Comparison of ENCODE assay signal across 23 cellular contexts in genomic region chr2:197827618-197828017, GRCh38. TPM values are rescaled to one million over a fixed set of nuclear protein-coding genes. Genes with fewer than 3 reads are reported as not detected.
DNase-seq lines count a peak whose midpoint lies in the region; ATAC-seq, FAIRE-seq and TF ChIP-seq lines count a peak whose summit lies in the region.
"Had no signal": no experiment of that assay in that cellular context is flagged by ENCODE, and none has a peak within 500 bp of the region (broad histone marks: within the 10 kb centered on the region; RNA-seq: fewer than 3 reads in every experiment).

No MANE protein-coding gene starts in this region.

- H3K9ac ChIP-seq in K562 (ENCODE audit: insufficient read depth in 1 of 2, low read depth in 2 of 2, low read length in 2 of 2): no peak overlapping the region

- H3K4me3 ChIP-seq in K562 (no peak overlapping the region), fibroblast of villous mesenchyme (ENCODE audit: low read depth, low read length) (no peak overlapping the region), upper lobe of left lung (no peak overlapping the region)

- H2AFZ ChIP-seq in K562 (ENCODE audit: low read depth, low read length): no peak overlapping the region

- peak; percentile 27 for DNase-seq in GM03348 (ENCODE audit: low spot score)
- DNase-seq in K562 (ENCODE audit: extremely low read depth in 1 of 4, low spot score in 3 of 4): no peak
- DNase-seq in fibroblast of villous mesenchyme (ENCODE audit: low read depth): peak; percentile 38
- peak; percentile 25 for DNase-seq in stromal cell of bone marrow (ENCODE audit: low read depth)
- DNase-seq in upper lobe of left lung: no peak
- DNase-seq in activated CD4-positive, alpha-beta T cell treated with anti-CD3 and anti-CD28 coated beads, Interleukin-2, amount 10 ng/mL, durations not matched to agents 24 days and 14 days: no peak
- DNase-seq: ACHN, AML-193, DMS79, H7, NCI-H1417 treated with DMSO at 0.1 percent for 48 hours, NCI-H187 treated with DMSO at 0.1 percent for 48 hours, NCI-H2227 treated with DMSO at 0.1 percent for 48 hours, NCI-H510A treated with DMSO at 0.1 percent for 48 hours, NCI-H774, Right ventricle myocardium superior had no signal

- no peak overlapping the region for H3K27ac ChIP-seq in K562 (ENCODE audit: extremely low read depth, low read depth, low read length)
- H3K27ac ChIP-seq in upper lobe of left lung: no peak overlapping the region

- no TSS peak for BruUV-seq in K562 (replicated peaks; lab: Mats Ljungman, UMichigan)

- CTCF ChIA-PET in K562 (lab: Yijun Ruan, JAX; ENCODE audit: low intra/inter-chr PET ratio): no interaction called here

- POLR2A ChIA-PET in K562 (lab: Yijun Ruan, JAX): no interaction called here

- intact Hi-C loops in K562 (cut with micrococcal nuclease): no loop called here
- intact Hi-C loops in activated CD4-positive, alpha-beta T cell treated with anti-CD3 and anti-CD28 coated beads, Interleukin-2, amount 10 ng/mL, durations not matched to agents 24 days and 14 days (cut with micrococcal nuclease): no loop called here

- no peak overlapping the region for H3K27ac Mint-ChIP-seq in activated CD4-positive, alpha-beta T cell treated with anti-CD3 and anti-CD28 coated beads, Interleukin-2, amount 10 ng/mL, durations not matched to agents 24 days and 14 days
- H3K27ac Mint-ChIP-seq: CD14-positive monocyte had no signal

- TF ChIP-seq RAD21 in K562 (CRISPR knock-in tag; conservative IDR thresholded peaks at IDR 0.05 in 1 of 2, IDR thresholded peaks at IDR 0.05 in 1 of 2): no peak

- no peaks in the 10 kb centered on the region for H3K36me3 ChIP-seq in K562 (ENCODE audit: control insufficient read depth, insufficient read depth, low read length)
- no peaks in the 10 kb centered on the region for H3K36me3 ChIP-seq in upper lobe of left lung

- no peak for TF ChIP-seq POLR2A in K562 (conservative IDR thresholded peaks at IDR 0.05)
- TF ChIP-seq POLR2A in upper lobe of left lung (IDR thresholded peaks at IDR 0.05): no peak

- no peaks in the 10 kb centered on the region for H3K9me3 ChIP-seq in K562 (replicated peaks; ENCODE audit: control insufficient read depth, insufficient read depth, low read depth, low read length)
- H3K9me3 ChIP-seq in upper lobe of left lung: no peaks in the 10 kb centered on the region

- no peaks in the 10 kb centered on the region for H3K27me3 Mint-ChIP-seq in activated CD4-positive, alpha-beta T cell treated with anti-CD3 and anti-CD28 coated beads, Interleukin-2, amount 10 ng/mL, durations not matched to agents 24 days and 14 days

- H3K36me3 Mint-ChIP-seq in activated CD4-positive, alpha-beta T cell treated with anti-CD3 and anti-CD28 coated beads, Interleukin-2, amount 10 ng/mL, durations not matched to agents 24 days and 14 days (ENCODE audit: low read depth): no peaks in the 10 kb centered on the region
- H3K36me3 Mint-ChIP-seq: CD14-positive monocyte had no signal

- H3K79me2 ChIP-seq in K562 (ENCODE audit: control insufficient read depth, insufficient read depth, low read length): peaks cover 31% of the 10 kb centered on the region; the same call in 2 of the 3 replicates

- H4K20me1 ChIP-seq in K562 (replicated peaks; ENCODE audit: control insufficient read depth, insufficient read depth, low read length): no peaks in the 10 kb centered on the region

- H3K4me3 Mint-ChIP-seq in activated CD4-positive, alpha-beta T cell treated with anti-CD3 and anti-CD28 coated beads, Interleukin-2, amount 10 ng/mL, durations not matched to agents 24 days and 14 days: no peak overlapping the region
- H3K4me3 Mint-ChIP-seq: CD14-positive monocyte had no signal

- WGBS in K562 (ENCODE audit: insufficient coverage, low coverage, missing lambda C conversion rate): 50% methylated on average over 2 of the region's 2 CpGs
- 67 to 82% methylated on average over 2 of the region's 2 CpGs for WGBS in upper lobe of left lung, 2 donors

- no peaks in the 10 kb centered on the region for H3K4me1 Mint-ChIP-seq in activated CD4-positive, alpha-beta T cell treated with anti-CD3 and anti-CD28 coated beads, Interleukin-2, amount 10 ng/mL, durations not matched to agents 24 days and 14 days
- H3K4me1 Mint-ChIP-seq: CD14-positive monocyte had no signal

- H3K27me3 ChIP-seq in K562 (ENCODE audit: control insufficient read depth in 2 of 2, insufficient read depth in 2 of 2, low read length in 2 of 2) (no peaks in the 10 kb centered on the region), upper lobe of left lung (no peaks in the 10 kb centered on the region)

- no peak for FAIRE-seq in K562 (lab: Jason Lieb, UNC)
- FAIRE-seq: RCC 7860 had no signal

- H3K9me1 ChIP-seq in K562 (ENCODE audit: control insufficient read depth, insufficient read depth, low read length): no peaks in the 10 kb centered on the region

- no peak overlapping the region for H3K4me2 ChIP-seq in K562 (ENCODE audit: insufficient read depth, low read length)

- in situ Hi-C loops in K562 (cut with MboI): no loop called here

- no peak for ATAC-seq in K562
- no peak for ATAC-seq in upper lobe of left lung (ENCODE audit: low FRiP score in 2 of 2)
- ATAC-seq in GM19452 (IDR thresholded peaks at IDR 0.05; ENCODE audit: unreplicated experiment): no peak

- peaks cover 0 to 1% of the 10 kb centered on the region in 2 experiments; a peak in 2 of 5 replicates for H3K4me1 ChIP-seq in K562 (replicated peaks in 1 of 2; ENCODE audit: control insufficient read depth in 2 of 2, insufficient read depth in 2 of 2, low read length in 2 of 2)
- no peaks in the 10 kb centered on the region for H3K4me1 ChIP-seq in upper lobe of left lung

- peaks cover 9% of the 10 kb centered on the region for H3K9me3 Mint-ChIP-seq in activated CD4-positive, alpha-beta T cell treated with anti-CD3 and anti-CD28 coated beads, Interleukin-2, amount 10 ng/mL, durations not matched to agents 24 days and 14 days

- TF ChIP-seq EP300 in K562 (IDR thresholded peaks at IDR 0.05; ENCODE audit: low read length): no peak
- no peak for TF ChIP-seq EP300 in upper lobe of left lung (IDR thresholded peaks at IDR 0.05)

- TF ChIP-seq CTCF in K562 (IDR thresholded peaks at IDR 0.05 in 2 of 3, conservative IDR thresholded peaks at IDR 0.05 in 1 of 3; ENCODE audit: insufficient read depth in 2 of 3, low read depth in 1 of 3, low read length in 3 of 3) (no peak), fibroblast of villous mesenchyme (IDR thresholded peaks at IDR 0.05; ENCODE audit: insufficient read depth, low read depth, low read length) (no peak), upper lobe of left lung (IDR thresholded peaks at IDR 0.05) (no peak)

TF ChIP-seq in K562, 482 proteins besides CTCF, POLR2A, EP300 and RAD21 (continues in another document):
- no peak for TF ChIP-seq KDM4B (IDR thresholded peaks at IDR 0.05; ENCODE audit: borderline replicate concordance in 2 of 2, low read depth in 1 of 2)

RNA-seq across cellular contexts. Expression of gene PLCL1, which starts 23.2 kb away (rescaled TPM):
- 12.5 and 53.5 TPM in 2 replicates for total RNA-seq in K562 (2011; cell fraction: chromatin; rRNA removed; ENCODE audit: low replicate concordance)
- 6.0 and 7.5 TPM in 2 replicates for total RNA-seq in K562 (2011; cell fraction: nucleolus; rRNA removed)
- total RNA-seq in K562 (2011; cell fraction: nucleoplasm; rRNA removed): 9.1 and 10.5 TPM in 2 replicates
- total RNA-seq in K562 (2014; rRNA removed): 6.1 and 6.2 TPM in 2 replicates
- 12.9 and 16.0 TPM in 2 replicates for total RNA-seq in K562 (2014; rRNA removed; fragmentation: Illumina TruSeq; extraction: Trizol)
- 12.0 and 12.6 TPM in 2 replicates for total RNA-seq in K562 (2015; rRNA removed; fragmentation: Illumina TruSeq; extraction: Trizol)
- total RNA-seq in K562 (2021): 8.9 and 9.7 TPM in 2 replicates
- 11.2 and 17.7 TPM in 2 replicates for polyA plus RNA-seq in K562 (2011; rRNA removed)
- polyA plus RNA-seq in K562 (2011; cell fraction: cytosol; rRNA removed): 2.7 and 5.4 TPM in 2 replicates
- 6.1 and 8.8 TPM in 2 replicates for polyA plus RNA-seq in K562 (2011; cell fraction: nucleus; rRNA removed)
- 7.6 and 9.4 TPM in 2 replicates for polyA plus RNA-seq in K562 (2012)
- 8.6 and 8.9 TPM in 2 replicates for polyA plus RNA-seq in K562 (2014; fragmentation: Illumina TruSeq; extraction: Trizol)
- 1 to 10 TPM; 2.0 to 3.0 TPM for polyA plus RNA-seq in K562 (2014; fragmentation: Nextera tagmentation; extraction: Ambion mirVana)
- polyA plus RNA-seq in K562 (2014; rRNA removed): 5.1 and 8.1 TPM in 2 replicates
- polyA minus RNA-seq in K562 (2011; rRNA and poly(A)+ RNA removed): 60.9 and 62.3 TPM in 2 replicates
- 10.5 and 16.3 TPM in 2 replicates for polyA minus RNA-seq in K562 (2011; cell fraction: cytosol; rRNA and poly(A)+ RNA removed)
- polyA minus RNA-seq in K562 (2011; cell fraction: nucleus; rRNA and poly(A)+ RNA removed): 28.0 and 45.5 TPM in 2 replicates
- total RNA-seq in fibroblast of villous mesenchyme: 0.43 and 0.64 TPM in 2 replicates
- total RNA-seq in upper lobe of left lung: 10 to 100 TPM in 2 of 6 donors, 1 to 10 TPM in 4; 5.3 to 17.0 (median 8.1) TPM
- 0.45 and 0.63 TPM in 2 replicates for total RNA-seq in activated CD4-positive, alpha-beta T cell treated with anti-CD3 and anti-CD28 coated beads, Interleukin-2, amount 10 ng/mL, durations not matched to agents 24 days and 14 days
- total RNA-seq: G401 had no signal

RNA-seq across cellular contexts. Expression of gene BOLL, which starts 42.5 kb away (rescaled TPM):
- 0.09 and 0.14 TPM in 2 replicates for total RNA-seq in K562 (2011; cell fraction: chromatin; rRNA removed; ENCODE audit: low replicate concordance)
- total RNA-seq in K562 (2011; cell fraction: nucleolus; rRNA removed): not detected in 2 replicates
- 0.81 TPM in 1 of 2 replicates, not detected in the other for total RNA-seq in K562 (2011; cell fraction: nucleoplasm; rRNA removed)
- 0.29 TPM in 1 of 2 replicates, not detected in the other for total RNA-seq in K562 (2014; rRNA removed)
- 0.11 TPM in 1 of 2 replicates, not detected in the other for total RNA-seq in K562 (2014; rRNA removed; fragmentation: Illumina TruSeq; extraction: Trizol)
- 0.25 TPM in 1 of 2 replicates, not detected in the other for total RNA-seq in K562 (2015; rRNA removed; fragmentation: Illumina TruSeq; extraction: Trizol)
- 0.11 and 0.13 TPM in 2 replicates for total RNA-seq in K562 (2021)
- polyA plus RNA-seq in K562 (2011; rRNA removed): 0.53 TPM in 1 of 2 replicates, not detected in the other
- polyA plus RNA-seq in K562 (2011; cell fraction: cytosol; rRNA removed): 0.15 TPM in 1 of 2 replicates, not detected in the other
- 0.34 and 0.65 TPM in 2 replicates for polyA plus RNA-seq in K562 (2011; cell fraction: nucleus; rRNA removed)
- polyA plus RNA-seq in K562 (2012): 0.27 and 1.1 TPM in 2 replicates
- 0.11 and 0.55 TPM in 2 replicates for polyA plus RNA-seq in K562 (2014; fragmentation: Illumina TruSeq; extraction: Trizol)
- polyA plus RNA-seq in K562 (2014; fragmentation: Nextera tagmentation; extraction: Ambion mirVana): under 1 TPM; 0.11 to 0.46 TPM
- polyA plus RNA-seq in K562 (2014; rRNA removed): 0.09 and 0.12 TPM in 2 replicates
- not detected in 2 replicates for polyA minus RNA-seq in K562 (2011; rRNA and poly(A)+ RNA removed)
- polyA minus RNA-seq in K562 (2011; cell fraction: cytosol; rRNA and poly(A)+ RNA removed): not detected in 2 replicates
- polyA minus RNA-seq in K562 (2011; cell fraction: nucleus; rRNA and poly(A)+ RNA removed): not detected in 2 replicates
- total RNA-seq in fibroblast of villous mesenchyme: not detected in 2 replicates
- not detected for total RNA-seq in upper lobe of left lung
- total RNA-seq in activated CD4-positive, alpha-beta T cell treated with anti-CD3 and anti-CD28 coated beads, Interleukin-2, amount 10 ng/mL, durations not matched to agents 24 days and 14 days: not detected in 2 replicates
- total RNA-seq: G401, HT-29, M059J, OCI-LY7, Right ventricle myocardium superior had no signal
- polyA plus RNA-seq: CD14-positive monocyte had no signal

Comparison
In these comparisons a context has a peak if more than half of its experiments do, and no peak if none do; other contexts are left out.
1. DNase-seq: peak in GM03348 (single experiment), fibroblast of villous mesenchyme (single experiment) and stromal cell of bone marrow (single experiment); none in K562 (0 of 4), upper lobe of left lung (0 of 2) and activated CD4-positive, alpha-beta T cell treated with anti-CD3 and anti-CD28 coated beads, Interleukin-2, amount 10 ng/mL, durations not matched to agents 24 days and 14 days (single experiment).